Comparison of ENCODE assay signal across 1 cellular context in the genomic region with DNA sequence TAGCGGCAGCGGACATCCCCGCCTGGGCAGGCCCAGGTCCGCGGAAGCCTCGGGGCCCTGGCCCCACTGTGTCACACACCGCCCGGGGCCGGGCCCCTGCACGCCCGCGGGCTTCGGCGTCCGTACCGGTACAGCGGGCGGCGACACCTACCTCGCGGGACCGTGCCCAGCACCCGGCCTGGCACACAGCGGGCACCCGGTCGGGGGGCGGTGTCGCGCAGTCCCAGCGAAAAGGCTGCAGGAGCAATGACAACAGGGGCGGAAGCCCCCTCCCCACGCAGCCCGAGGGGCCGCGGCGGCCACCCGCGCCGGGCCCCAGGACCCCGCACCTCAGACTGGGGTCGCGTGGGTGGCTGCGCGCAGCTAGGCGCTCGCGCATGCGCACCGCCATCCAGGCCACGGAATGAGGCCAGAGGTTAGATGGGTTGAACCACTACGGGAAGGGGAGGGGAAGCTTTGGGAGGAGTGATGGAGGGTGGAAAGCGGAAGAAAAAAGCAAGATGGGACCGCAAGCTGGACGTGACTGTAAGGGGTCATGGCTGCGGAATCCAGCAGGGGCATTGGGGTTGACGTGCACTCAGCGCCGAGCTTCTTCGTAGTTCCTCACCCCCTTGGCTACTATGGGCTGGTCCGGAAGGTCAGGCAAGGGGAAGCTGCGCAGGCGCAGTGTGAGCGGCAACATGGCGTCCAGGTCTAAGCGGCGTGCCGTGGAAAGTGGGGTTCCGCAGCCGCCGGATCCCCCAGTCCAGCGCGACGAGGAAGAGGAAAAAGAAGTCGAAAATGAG.
TF ChIP-seq lines count a peak whose summit lies in the region.

TSS of gene BCCIP (plus strand) at position 669 of the 785 bp plus-strand sequence. CDS start at position 681, 12 bp downstream.
TSS of gene UROS (minus strand) at position 381 of the 785 bp plus-strand sequence. CDS start 6,759 bp downstream, outside the sequence.

TF ChIP-seq in GM12878, 131 proteins besides CTCF, POLR2A, EP300 and RAD21 (continued from another document):
- TF ChIP-seq LARP7 (IDR thresholded peaks at IDR 0.05) (peak; percentile 95), CREB1 (IDR thresholded peaks at IDR 0.05; ENCODE audit: low read depth) (peak; percentile 59; the same call in 1 of the 2 replicates), MEF2A (IDR thresholded peaks at IDR 0.05; ENCODE audit: insufficient read depth, low read depth, low read length) (no peak), JUND (IDR thresholded peaks at IDR 0.05; ENCODE audit: low read depth, low read length) (peak; percentile 99), EED (IDR thresholded peaks at IDR 0.05; ENCODE audit: low read depth) (no peak), KLF5 (IDR thresholded peaks at IDR 0.05; ENCODE audit: partially characterized antibody) (peak; percentile 100), GATAD2B (conservative IDR thresholded peaks at IDR 0.05; ENCODE audit: low read depth) (peak; percentile 99), ELK1 (IDR thresholded peaks at IDR 0.05; ENCODE audit: low read depth, low read length) (no peak), HDGF (IDR thresholded peaks at IDR 0.05) (peak; percentile 93)
